ENCODE assay signal across 8 cellular contexts in genomic region chr7:134886353-134887057, GRCh38.
A peak's percentile ranks its signal among the peaks of the same experiment; 100 is the strongest.
DNase-seq lines count a peak whose midpoint lies in the region; ATAC-seq, FAIRE-seq and TF ChIP-seq lines count a peak whose summit lies in the region.

No MANE protein-coding gene starts in this region.

- H4K5ac ChIP-seq in mesendoderm (ENCODE audit: low read length) = no peak overlapping the region

- no peak for TF ChIP-seq EP300 in A549 (IDR thresholded peaks at IDR 0.05)

- intact Hi-C loops in mammary epithelial cell (cut with micrococcal nuclease) = no loop called here

- H2AK5ac ChIP-seq in mesendoderm (ENCODE audit: low read length) = no peak overlapping the region

- peaks cover 3% of the 10 kb centered on the region for H3K36me3 ChIP-seq in mammary epithelial cell (ENCODE audit: insufficient read depth, low read length)
- H3K36me3 ChIP-seq in mesendoderm (ENCODE audit: control insufficient read depth, insufficient read depth, low read length) = no peaks in the 10 kb centered on the region

- peaks cover 6% of the 10 kb centered on the region for H3K79me1 ChIP-seq in mesendoderm (ENCODE audit: low read length)

- TF ChIP-seq CTCF in A549 (IDR thresholded peaks at IDR 0.05) (no peak), mammary epithelial cell (conservative IDR thresholded peaks at IDR 0.05 in 1 of 2, IDR thresholded peaks at IDR 0.05 in 1 of 2; ENCODE audit: extremely low read depth in 1 of 2, insufficient read depth in 1 of 2, low read depth in 1 of 2, low read length in 2 of 2) (no peak)

- no peak for TF ChIP-seq POLR2A in A549 (IDR thresholded peaks at IDR 0.05; ENCODE audit: low read length)

- in situ Hi-C loops in mammary epithelial cell (cut with MboI; ENCODE audit: low sequenced_read_pairs in 2 of 2) = no loop called here

- H3K23ac ChIP-seq in mesendoderm (ENCODE audit: low read length) = no peak overlapping the region

- no peak for TF ChIP-seq RAD21 in A549 (conservative IDR thresholded peaks at IDR 0.05 in 1 of 2, IDR thresholded peaks at IDR 0.05 in 1 of 2)

- H3K9me3 ChIP-seq in A549 = no peaks in the 10 kb centered on the region
- no peaks in the 10 kb centered on the region for H3K9me3 ChIP-seq in mammary epithelial cell (replicated peaks; ENCODE audit: insufficient read depth, low read length)

- H3K9ac ChIP-seq in mammary epithelial cell (ENCODE audit: insufficient read depth, low read length) (peak overlapping the region; percentile 48), mesendoderm (ENCODE audit: low read length) (no peak overlapping the region)

- DNase-seq in A549 (ENCODE audit: low read depth in 1 of 2, low spot score in 1 of 2) (peak in 1 of 2 experiments; percentile 14), HT1080 (ENCODE audit: low read depth) (peak; percentile 63), mammary epithelial cell (peak; percentile 38), mesendoderm (peak; percentile 52), hippocampal formation (lab: John Stamatoyannopoulos, UW) (no peak), NCI-H187 (lab: John Stamatoyannopoulos, UW) (no peak), cortex of kidney (lab: John Stamatoyannopoulos, UW) (no peak), HT-29 (ENCODE audit: low spot score) (no peak)

- no peaks in the 10 kb centered on the region for H3K27me3 ChIP-seq in mammary epithelial cell (ENCODE audit: insufficient read depth, low read length)
- H3K27me3 ChIP-seq in mesendoderm (ENCODE audit: insufficient read depth, low read length, poor library complexity) = no peaks in the 10 kb centered on the region

- no peak overlapping the region for H3K56ac ChIP-seq in mesendoderm (ENCODE audit: low read length)

- H3K4me3 ChIP-seq in A549 = peak overlapping the region; percentile 7; the same call in 2 of the 3 replicates
- H3K4me3 ChIP-seq in mammary epithelial cell (replicated peaks in 1 of 3; ENCODE audit: insufficient read depth in 1 of 3, low read depth in 2 of 3, low read length in 3 of 3) = no peak overlapping the region
- no peak overlapping the region for H3K4me3 ChIP-seq in mesendoderm (ENCODE audit: low read length)

- BruUV-seq in mammary epithelial cell (replicated peaks; lab: Mats Ljungman, UMichigan) = no TSS peak

- H3K18ac ChIP-seq in mesendoderm (ENCODE audit: low read length) = no peak overlapping the region

- no peak overlapping the region for H2BK5ac ChIP-seq in mesendoderm (ENCODE audit: low read length)

- FAIRE-seq in A549 (lab: Jason Lieb, UNC) = no peak

- no peaks in the 10 kb centered on the region for H4K20me1 ChIP-seq in mammary epithelial cell (ENCODE audit: insufficient read depth, low read length)

- H3K79me2 ChIP-seq in mammary epithelial cell (ENCODE audit: insufficient read depth, low read length) (peaks cover 13% of the 10 kb centered on the region), mesendoderm (ENCODE audit: control insufficient read depth, insufficient read depth, low read length) (peaks cover 4% of the 10 kb centered on the region)

- no peak overlapping the region for H3K4ac ChIP-seq in mesendoderm (ENCODE audit: low read depth, low read length)

- H2AFZ ChIP-seq in mammary epithelial cell (ENCODE audit: low read depth, low read length) = peak overlapping the region; percentile 20

- H3K4me2 ChIP-seq in A549 (peak overlapping the region; percentile 88), mammary epithelial cell (ENCODE audit: insufficient read depth, low read depth, low read length) (peak overlapping the region; percentile 48), mesendoderm (ENCODE audit: low read length) (no peak overlapping the region)

- peak in 1 of 2 experiments; percentile 15; a peak in 3 of 6 replicates for ATAC-seq in A549

- no peak overlapping the region for H4K8ac ChIP-seq in mesendoderm (ENCODE audit: low read depth, low read length)

- CTCF ChIA-PET in A549 (lab: Yijun Ruan, JAX) = interaction anchor here (0.8 kb wide), 1 partner anchor 15 kb away, joined by 4 read pairs; no protein-coding TSS in a partner anchor
- CTCF ChIA-PET in mammary epithelial cell (lab: Charles Lee; ENCODE audit: low non-redundant PET) = no interaction called here

- POLR2A ChIA-PET in A549 (lab: Yijun Ruan, JAX) = no interaction called here

- H2BK120ac ChIP-seq in mesendoderm (ENCODE audit: low read depth, low read length) = no peak overlapping the region

- H2BK15ac ChIP-seq in mesendoderm (replicated peaks; ENCODE audit: low read depth) = no peak overlapping the region

- H3K4me1 ChIP-seq in A549 (peaks cover 55% of the 10 kb centered on the region), mammary epithelial cell (ENCODE audit: insufficient read depth, low read length) (peaks cover 34% of the 10 kb centered on the region), mesendoderm (ENCODE audit: control insufficient read depth, low read depth, low read length) (peaks cover 9% of the 10 kb centered on the region)

- dilution Hi-C loops in mammary epithelial cell (cut with HindIII; ENCODE audit: low sequenced_read_pairs) = no loop called here

- H3K27ac ChIP-seq in A549 (peak overlapping the region; percentile 83 to 85), mammary epithelial cell (ENCODE audit: insufficient read depth, low read depth, low read length) (peak overlapping the region; percentile 62), mesendoderm (ENCODE audit: low read depth, low read length) (no peak overlapping the region)

- WGBS in A549 (ENCODE audit: missing lambda C conversion rate) = 9% methylated on average over 8 of the region's 8 CpGs
- 34% methylated on average over 8 of the region's 8 CpGs for WGBS in mammary epithelial cell (ENCODE audit: low coverage, missing lambda C conversion rate)
- no CpG with 5 or more reads among the region's 8 CpGs for WGBS in mesendoderm (ENCODE audit: extremely low coverage, insufficient coverage, low lambda C conversion rate)

TF ChIP-seq in A549, 52 proteins besides CTCF, POLR2A, EP300 and RAD21 (continues in another document):
- TF ChIP-seq TFCP2L1 (CRISPR knock-in tag; IDR thresholded peaks at IDR 0.05) (no peak), FOSL2 (IDR thresholded peaks at IDR 0.05) (no peak), FOSL2 (CRISPR knock-in tag; IDR thresholded peaks at IDR 0.05) (0 out of 2 replicates have a peak, but pooled peaks have one; percentile 2), ZFP36 (IDR thresholded peaks at IDR 0.05; ENCODE audit: borderline replicate concordance, partially characterized antibody) (no peak), ZNF302 (CRISPR knock-in tag; IDR thresholded peaks at IDR 0.05) (no peak), KDM1A (IDR thresholded peaks at IDR 0.05; ENCODE audit: low read depth) (no peak), JUNB (IDR thresholded peaks at IDR 0.05) (0 out of 2 replicates have a peak, but pooled peaks have one; percentile 3), HOXA7 (CRISPR knock-in tag; IDR thresholded peaks at IDR 0.05) (no peak), KDM5A (IDR thresholded peaks at IDR 0.05) (no peak), ESRRA (IDR thresholded peaks at IDR 0.05; ENCODE audit: borderline replicate concordance, low read length) (no peak), RFX5 (IDR thresholded peaks at IDR 0.05) (no peak), BCL3 (IDR thresholded peaks at IDR 0.05) (no peak), HMGXB4 (CRISPR knock-in tag; IDR thresholded peaks at IDR 0.05; ENCODE audit: borderline replicate concordance) (no peak), MAX (IDR thresholded peaks at IDR 0.05) (peak; percentile 16; the same call in 1 of the 2 replicates), ZSCAN20 (CRISPR knock-in tag; IDR thresholded peaks at IDR 0.05) (no peak)

Comparison
In these comparisons a context has a peak if more than half of its experiments do, and no peak if none do; other contexts are left out.
1. DNase-seq: peak in HT1080 (single experiment), mammary epithelial cell (single experiment) and mesendoderm (single experiment); none in hippocampal formation (0 of 2), NCI-H187 (0 of 2), cortex of kidney (single experiment) and HT-29 (single experiment).